ENCODE assay signal across 12 cellular contexts in genomic region chr2:235505210-235505741, GRCh38. TPM values are rescaled to one million over a fixed set of nuclear protein-coding genes. Genes with fewer than 3 reads are reported as not detected.
DNase-seq lines count a peak whose midpoint lies in the region; ATAC-seq and TF ChIP-seq lines count a peak whose summit lies in the region.
"Had no signal": no experiment of that assay in that cellular context is flagged by ENCODE, and none has a peak within 500 bp of the region (broad histone marks: within the 10 kb centered on the region; RNA-seq: fewer than 3 reads in every experiment).

No MANE protein-coding gene starts in this region.

- POLR2A ChIA-PET in GM10248 (lab: Yijun Ruan, JAX) = no interaction called here

- peak overlapping the region; percentile 59 for H3K27ac ChIP-seq in HUES64 (ENCODE audit: low read depth, low read length)

- 53% methylated on average over 7 of the region's 7 CpGs for WGBS in HUES64

- TF ChIP-seq CTCF in AG10803 (conservative IDR thresholded peaks at IDR 0.05; ENCODE audit: low read length) (no peak), fibroblast of villous mesenchyme (IDR thresholded peaks at IDR 0.05; ENCODE audit: insufficient read depth, low read depth, low read length) (no peak), GM10248 (IDR thresholded peaks at IDR 0.05; ENCODE audit: control extremely low read depth, extremely low read depth, low read depth, missing control alignments) (no peak)

- no peaks in the 10 kb centered on the region for H3K36me3 ChIP-seq in HUES64 (ENCODE audit: insufficient read depth, low read length)

- peak overlapping the region; percentile 8; the same call in 1 of the 2 replicates for H3K9ac ChIP-seq in HUES64 (ENCODE audit: low read depth, low read length)

- DNase-seq in AG10803 (ENCODE audit: low read depth) (peak; percentile 13), fibroblast of villous mesenchyme (ENCODE audit: low read depth) (peak; percentile 20), mucosa of gallbladder (ENCODE audit: low spot score) (peak; percentile 42), hepatic stellate cell (ENCODE audit: low spot score) (no peak), RPMI8226 (no peak), GM10248 (ENCODE audit: extremely low spot score) (no peak)
- DNase-seq: activated B cell treated with CpG ODN at 0.5 μM for 24 hours; CD4-positive, CD25-positive, alpha-beta regulatory T cell; NCI-H1105; small intestine had no signal

- no peak for ATAC-seq in GM18505 (IDR thresholded peaks at IDR 0.05; ENCODE audit: unreplicated experiment)

- TF ChIP-seq POLR2A in GM18505 (IDR thresholded peaks at IDR 0.05; ENCODE audit: borderline replicate concordance, extremely low read depth, insufficient read depth, insufficient read length) = no peak

- H3K4me1 ChIP-seq in HUES64 (ENCODE audit: insufficient read depth, low read length) = peaks cover 52% of the 10 kb centered on the region

- H3K4me3 ChIP-seq in AG10803 (ENCODE audit: low read length) = no peak overlapping the region
- H3K4me3 ChIP-seq in HUES64 (ENCODE audit: low read length) = no peak overlapping the region
- no peak overlapping the region for H3K4me3 ChIP-seq in fibroblast of villous mesenchyme (ENCODE audit: low read depth, low read length)

- CTCF ChIA-PET in GM10248 (lab: Yijun Ruan, JAX) = no interaction called here

- H3K9me3 ChIP-seq in HUES64 (ENCODE audit: insufficient read depth, low read depth, low read length) = no peaks in the 10 kb centered on the region

- no peaks in the 10 kb centered on the region for H3K27me3 ChIP-seq in HUES64 (ENCODE audit: insufficient read depth, low read length)

RNA-seq across cellular contexts. Expression of gene AGAP1, which starts 11.4 kb away (rescaled TPM):
- 15.7 TPM for polyA plus RNA-seq in HUES64 (2013, experiment 1 of 2)
- polyA plus RNA-seq in HUES64 (2013, experiment 2 of 2) = 16.4 TPM
- total RNA-seq in fibroblast of villous mesenchyme (10.8 and 13.9 TPM in 2 replicates), mucosa of gallbladder (44.7 TPM)
- total RNA-seq: activated B cell treated with CpG ODN at 0.5 μM for 24 hours had no signal
- polyA plus RNA-seq: CD4-positive, CD25-positive, alpha-beta regulatory T cell had no signal

Comparison
In these comparisons a context has a peak if more than half of its experiments do, and no peak if none do; other contexts are left out.
1. DNase-seq: peak in AG10803 (single experiment), fibroblast of villous mesenchyme (single experiment) and mucosa of gallbladder (single experiment); none in hepatic stellate cell (single experiment), RPMI8226 (single experiment) and GM10248 (single experiment).